9 cellular contexts compared by ENCODE assay signal in the genomic region with DNA sequence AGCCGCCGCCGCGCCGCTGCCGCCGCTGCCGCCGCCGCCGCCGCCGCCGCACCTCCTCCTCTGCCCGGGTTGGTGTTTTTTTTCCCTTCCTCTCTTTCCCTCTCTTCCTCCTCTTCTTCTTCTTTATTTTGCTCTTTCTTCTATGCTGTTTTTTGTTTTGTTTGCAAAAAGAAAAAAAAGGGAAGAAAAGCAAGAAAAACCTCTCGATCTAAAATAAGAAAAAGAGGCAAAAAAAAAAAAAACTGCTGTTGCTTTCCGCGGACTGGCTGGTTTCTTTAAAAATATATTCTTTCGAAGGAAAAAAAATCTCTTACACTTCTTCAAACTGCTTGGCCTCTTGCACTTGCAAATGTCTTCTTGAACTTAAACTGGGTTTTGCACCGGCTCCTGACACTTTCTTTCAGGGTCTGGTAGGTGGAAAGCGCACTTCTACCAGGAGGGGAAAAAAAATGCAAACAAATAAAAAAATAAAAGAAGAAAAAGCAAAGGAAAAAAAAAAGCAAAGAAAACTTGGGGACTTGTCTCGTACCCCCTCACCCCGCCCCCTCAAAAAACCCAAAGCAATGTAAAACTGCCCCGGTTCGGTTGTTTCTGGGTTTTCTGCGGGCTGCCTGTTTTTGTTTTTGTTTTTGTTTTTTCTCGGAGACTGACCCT. TPM values are rescaled to one million over a fixed set of nuclear protein-coding genes. Genes with fewer than 3 reads are reported as not detected.
DNase-seq lines count a peak whose midpoint lies in the region; ATAC-seq and TF ChIP-seq lines count a peak whose summit lies in the region.
"Had no signal": no experiment of that assay in that cellular context is flagged by ENCODE, and none has a peak within 500 bp of the region (broad histone marks: within the 10 kb centered on the region; RNA-seq: fewer than 3 reads in every experiment).

No MANE protein-coding gene starts in this region.

- peaks cover 0 to 35% (median 7%) of the 10 kb centered on the region in 4 donors for H3K4me1 ChIP-seq in right lobe of liver
- peaks cover 23 to 30% of the 10 kb centered on the region in 2 donors for H3K4me1 ChIP-seq in thyroid gland

- H3K36me3 Mint-ChIP-seq in activated T-cell treated with anti-CD3 and anti-CD28 coated beads, Interleukin-2, amount 50 U/mL, for 72 hours (ENCODE audit: insufficient read depth in 2 of 2): peaks cover 13 to 18% of the 10 kb centered on the region in 2 donors
- peaks cover 26% of the 10 kb centered on the region for H3K36me3 Mint-ChIP-seq in activated naive CD8-positive, alpha-beta T cell treated with anti-CD3 and anti-CD28 coated beads, Interleukin-2, amount 10 ng/mL, durations not matched to agents 7 days and 5 days

- DNase-seq in activated T-cell treated with anti-CD3 and anti-CD28 coated beads, Interleukin-2, amount 50 U/mL, for 72 hours: no peak
- DNase-seq in activated T-cell treated with anti-CD3 and anti-CD28 coated beads, Interleukin-2, amount 50 U/mL, for 48 hours: no peak
- no peak for DNase-seq in activated naive CD8-positive, alpha-beta T cell treated with anti-CD3 and anti-CD28 coated beads, Interleukin-2, amount 10 ng/mL, durations not matched to agents 7 days and 5 days
- no peak for DNase-seq in right lobe of liver
- DNase-seq in thyroid gland: no peak
- DNase-seq in NCI-H345 (lab: John Stamatoyannopoulos, UW): no peak
- DNase-seq in NCI-H2107 (lab: John Stamatoyannopoulos, UW): no peak
- DNase-seq in NCI-H446 treated with DMSO at 0.1 percent for 48 hours (lab: John Stamatoyannopoulos, UW): no peak
- DNase-seq: GDM1 had no signal

- H3K9me3 Mint-ChIP-seq in activated T-cell treated with anti-CD3 and anti-CD28 coated beads, Interleukin-2, amount 50 U/mL, for 72 hours: no peaks in the 10 kb centered on the region
- H3K9me3 Mint-ChIP-seq in activated naive CD8-positive, alpha-beta T cell treated with anti-CD3 and anti-CD28 coated beads, Interleukin-2, amount 10 ng/mL, durations not matched to agents 7 days and 5 days: no peaks in the 10 kb centered on the region

- TF ChIP-seq POLR2A in right lobe of liver (IDR thresholded peaks at IDR 0.05) (no peak), thyroid gland (IDR thresholded peaks at IDR 0.05) (no peak)

- WGBS in right lobe of liver (ENCODE audit: insufficient coverage, low coverage, low lambda C conversion rate, missing lambda C conversion rate): 5% methylated on average over 27 of the region's 27 CpGs
- 1 to 2% methylated on average over 27 of the region's 27 CpGs for WGBS in thyroid gland, 2 donors

- intact Hi-C loops in right lobe of liver (cut with DNase I) (no loop called here), thyroid gland (cut with DNase I) (loop anchor here (10.0 kb wide), 1 partner anchor 1287 kb away; no protein-coding TSS in a partner anchor)

- H3K4me1 Mint-ChIP-seq in activated T-cell treated with anti-CD3 and anti-CD28 coated beads, Interleukin-2, amount 50 U/mL, for 72 hours (ENCODE audit: low read depth): peaks cover 40% of the 10 kb centered on the region
- H3K4me1 Mint-ChIP-seq in activated naive CD8-positive, alpha-beta T cell treated with anti-CD3 and anti-CD28 coated beads, Interleukin-2, amount 10 ng/mL, durations not matched to agents 7 days and 5 days: peaks cover 27% of the 10 kb centered on the region

- no peak overlapping the region for H3K27ac ChIP-seq in right lobe of liver
- H3K27ac ChIP-seq in thyroid gland: peak overlapping the region in 1 of 3 donors; percentile 31

- POLR2A ChIA-PET in activated naive CD8-positive, alpha-beta T cell treated with anti-CD3 and anti-CD28 coated beads, Interleukin-2, amount 10 ng/mL, durations not matched to agents 7 days and 5 days (lab: Charles Lee): interaction anchor here (0.7 to 16.1 kb wide), 27 partner anchors 10 to 1568 kb away, joined by 3 to 796 read pairs (median 4); a partner anchor contains a TSS

- TF ChIP-seq CTCF in right lobe of liver (IDR thresholded peaks at IDR 0.05) (no peak), thyroid gland (IDR thresholded peaks at IDR 0.05) (no peak)

- peak overlapping the region; percentile 98 for H3K27ac Mint-ChIP-seq in activated T-cell treated with anti-CD3 and anti-CD28 coated beads, Interleukin-2, amount 50 U/mL, for 72 hours
- H3K27ac Mint-ChIP-seq in activated naive CD8-positive, alpha-beta T cell treated with anti-CD3 and anti-CD28 coated beads, Interleukin-2, amount 10 ng/mL, durations not matched to agents 7 days and 5 days: peak overlapping the region; percentile 99

- no peaks in the 10 kb centered on the region for H3K27me3 Mint-ChIP-seq in activated T-cell treated with anti-CD3 and anti-CD28 coated beads, Interleukin-2, amount 50 U/mL, for 72 hours (ENCODE audit: low read depth)
- peaks cover 12% of the 10 kb centered on the region for H3K27me3 Mint-ChIP-seq in activated naive CD8-positive, alpha-beta T cell treated with anti-CD3 and anti-CD28 coated beads, Interleukin-2, amount 10 ng/mL, durations not matched to agents 7 days and 5 days

- H3K36me3 ChIP-seq in right lobe of liver: no peaks in the 10 kb centered on the region
- H3K36me3 ChIP-seq in thyroid gland: no peaks in the 10 kb centered on the region

- H3K4me3 ChIP-seq in right lobe of liver: peak overlapping the region; percentile 32 to 49 (median 34)
- H3K4me3 ChIP-seq in thyroid gland (replicated peaks in 1 of 3): peak overlapping the region; percentile 43 to 47 (median 44)

- ATAC-seq in activated T-cell treated with anti-CD3 and anti-CD28 coated beads, Interleukin-2, amount 50 U/mL, for 72 hours (replicated peaks in 1 of 2): no peak
- ATAC-seq in activated naive CD8-positive, alpha-beta T cell treated with anti-CD3 and anti-CD28 coated beads, Interleukin-2, amount 10 ng/mL, durations not matched to agents 7 days and 5 days (ENCODE audit: low read depth): no peak
- ATAC-seq in right lobe of liver: no peak

- H3K4me3 Mint-ChIP-seq in activated T-cell treated with anti-CD3 and anti-CD28 coated beads, Interleukin-2, amount 50 U/mL, for 72 hours: peak overlapping the region; percentile 94 to 98
- peak overlapping the region; percentile 98 for H3K4me3 Mint-ChIP-seq in activated naive CD8-positive, alpha-beta T cell treated with anti-CD3 and anti-CD28 coated beads, Interleukin-2, amount 10 ng/mL, durations not matched to agents 7 days and 5 days

- H3K9me3 ChIP-seq in right lobe of liver: no peaks in the 10 kb centered on the region
- no peaks in the 10 kb centered on the region for H3K9me3 ChIP-seq in thyroid gland

- H3K27me3 ChIP-seq in right lobe of liver (peaks cover 7 to 41% of the 10 kb centered on the region in 2 donors), thyroid gland (no peaks in the 10 kb centered on the region)

RNA-seq across cellular contexts. Expression of a gene that starts 0.6 kb away (rescaled TPM):
- total RNA-seq in activated T-cell treated with anti-CD3 and anti-CD28 coated beads, Interleukin-2, amount 50 U/mL, for 72 hours: 10 to 100 TPM; 54.4 to 58.0 TPM
- 100 to 1,000 TPM in 1 of 2 experiments, 10 to 100 TPM in 1; 99.5 to 104 TPM for total RNA-seq in activated naive CD8-positive, alpha-beta T cell treated with anti-CD3 and anti-CD28 coated beads, Interleukin-2, amount 10 ng/mL, durations not matched to agents 7 days and 5 days
- total RNA-seq in right lobe of liver (under 1 TPM; 0.04 to 0.61 (median 0.24) TPM), thyroid gland (1 to 10 TPM in 3 of 4 donors, under 1 TPM in 1; 0.81 to 4.3 (median 2.3) TPM)

Comparison
In these comparisons a context has a peak if more than half of its experiments do, and no peak if none do; other contexts are left out.
1. RNA of a gene that starts 0.6 kb away (total RNA-seq): 99.5 to 104 TPM in activated naive CD8-positive, alpha-beta T cell treated with anti-CD3 and anti-CD28 coated beads, Interleukin-2, amount 10 ng/mL, durations not matched to agents 7 days and 5 days and 54.4 to 58.0 TPM in activated T-cell treated with anti-CD3 and anti-CD28 coated beads, Interleukin-2, amount 50 U/mL, for 72 hours; 0.81 to 4.3 TPM in thyroid gland and 0.04 to 0.61 TPM in right lobe of liver; every median in the first group is over 10 times any median in the second.